ENCODE assay signal across 25 cellular contexts in genomic region chr3:127962937-127963336, GRCh38. TPM values are rescaled to one million over a fixed set of nuclear protein-coding genes. Genes with fewer than 3 reads are reported as not detected.
DNase-seq lines count a peak whose midpoint lies in the region; ATAC-seq, FAIRE-seq and TF ChIP-seq lines count a peak whose summit lies in the region.
"Had no signal": no experiment of that assay in that cellular context is flagged by ENCODE, and none has a peak within 500 bp of the region (broad histone marks: within the 10 kb centered on the region; RNA-seq: fewer than 3 reads in every experiment).

No MANE protein-coding gene starts in this region.

- no peaks in the 10 kb centered on the region for H3K9me3 ChIP-seq in left ventricle myocardium inferior (replicated peaks)
- H3K9me3 ChIP-seq in right cardiac atrium (ENCODE audit: control insufficient read depth, low read length) = no peaks in the 10 kb centered on the region
- H3K9me3 ChIP-seq: HAP-1, SJCRH30 had no signal

- FAIRE-seq in bronchial epithelial cell (lab: Jason Lieb, UNC) = peak; percentile 58

- intact Hi-C loops in left ventricle myocardium inferior (cut with micrococcal nuclease) = no loop called here
- intact Hi-C loops in right cardiac atrium (cut with DNase I) = no loop called here

- 95% methylated on average over 5 of the region's 5 CpGs for WGBS in right cardiac atrium

- H3K36me3 ChIP-seq in left ventricle myocardium inferior (no peaks in the 10 kb centered on the region), bronchial epithelial cell (ENCODE audit: control insufficient read depth, insufficient read depth, low read length) (no peaks in the 10 kb centered on the region)
- H3K36me3 ChIP-seq: HAP-1, SJCRH30 had no signal

- TF ChIP-seq CTCF in left ventricle myocardium inferior (IDR thresholded peaks at IDR 0.05; ENCODE audit: borderline replicate concordance) (no peak), bronchial epithelial cell (IDR thresholded peaks at IDR 0.05; ENCODE audit: insufficient read depth, low read length, severe bottlenecking) (no peak)

- H3K27ac ChIP-seq in left ventricle myocardium inferior (replicated peaks) (peak overlapping the region; percentile 90), right cardiac atrium (ENCODE audit: low read length) (no peak overlapping the region)
- H3K27ac ChIP-seq: KMS-11, SJCRH30 had no signal

- DNase-seq in left ventricle myocardium inferior (no peak), right cardiac atrium (no peak), NAMALWA (ENCODE audit: low spot score) (peak; percentile 3), bronchial epithelial cell (ENCODE audit: low read depth) (no peak), NCI-H1436 treated with DMSO at 0.1 percent for 48 hours (lab: John Stamatoyannopoulos, UW) (no peak), NCI-H2029 (lab: John Stamatoyannopoulos, UW) (no peak)
- DNase-seq: Calu3, DMS153, DND-41, GOT3, HFFc6, NCI-H1694, NCI-H2081, NCI-H2171, NCI-H510A, NCI-H69, PC-3, SJCRH30 had no signal

- H3K4me3 ChIP-seq in left ventricle myocardium inferior (no peak overlapping the region), right cardiac atrium (ENCODE audit: low read length) (no peak overlapping the region), bronchial epithelial cell (ENCODE audit: low read depth, low read length) (no peak overlapping the region)
- H3K4me3 ChIP-seq: HAP-1, SJCRH30 had no signal

- ATAC-seq in right cardiac atrium (no peak), HG03439 (IDR thresholded peaks at IDR 0.05; ENCODE audit: unreplicated experiment) (no peak)
- ATAC-seq: PC-3, Right ventricle myocardium inferior had no signal

- no peaks in the 10 kb centered on the region for H3K27me3 ChIP-seq in left ventricle myocardium inferior (ENCODE audit: low read depth)
- H3K27me3 ChIP-seq in right cardiac atrium (ENCODE audit: control insufficient read depth, insufficient read depth) = no peaks in the 10 kb centered on the region
- H3K27me3 ChIP-seq in bronchial epithelial cell (ENCODE audit: control insufficient read depth, insufficient read depth, low read length) = no peaks in the 10 kb centered on the region
- H3K27me3 ChIP-seq: SJCRH30 had no signal

- H3K4me1 ChIP-seq in left ventricle myocardium inferior = peaks cover 50% of the 10 kb centered on the region
- H3K4me1 ChIP-seq in right cardiac atrium (ENCODE audit: control insufficient read depth, insufficient read depth, low read length) = peaks cover 5% of the 10 kb centered on the region
- H3K4me1 ChIP-seq: HAP-1 had no signal

RNA-seq across cellular contexts. Expression of gene KBTBD12, which starts 47.9 kb away (rescaled TPM):
- total RNA-seq in left ventricle myocardium inferior = 41.8 TPM
- total RNA-seq in right cardiac atrium = 1 to 10 TPM; 3.8 to 8.1 (median 5.9) TPM
- 4.3 TPM for polyA plus RNA-seq in right cardiac atrium
- total RNA-seq in bronchial epithelial cell = under 0.01 TPM in 2 replicates
- total RNA-seq: A172, HFFc6, PC-3, SJCRH30 had no signal
- polyA plus RNA-seq: BJ, IgD-negative memory B cell had no signal
